Comparison of ENCODE assay signal across 8 cellular contexts in genomic region chr18:47756364-47757016, GRCh38.
DNase-seq lines count a peak whose midpoint lies in the region; ATAC-seq, FAIRE-seq and TF ChIP-seq lines count a peak whose summit lies in the region.

No MANE protein-coding gene starts in this region.

- H3K4me3 ChIP-seq in kidney epithelial cell (ENCODE audit: low read depth, low read length), result no peak overlapping the region

- H3K36me3 ChIP-seq in kidney epithelial cell (ENCODE audit: control insufficient read depth, insufficient read depth, low read length), result no peaks in the 10 kb centered on the region

- no peak for ATAC-seq in HG03045 (IDR thresholded peaks at IDR 0.05; ENCODE audit: unreplicated experiment)

- peak; percentile 78 for FAIRE-seq in GM12891 (lab: Jason Lieb, UNC)

- POLR2A ChIA-PET in MCF 10A (lab: Yijun Ruan, JAX), result no interaction called here

- H3K9me3 Mint-ChIP-seq in T-helper 2 cell treated with Interferon-gamma antibody and Interleukin-4, amounts not matched to agents 5 μg/mL and 100 μg/mL, for 36 hours, result no peaks in the 10 kb centered on the region
- H3K9me3 Mint-ChIP-seq in MCF 10A (ENCODE audit: unreplicated experiment), result peaks cover 12% of the 10 kb centered on the region

- H3K27me3 ChIP-seq in kidney epithelial cell (ENCODE audit: control insufficient read depth, insufficient read depth, low read length), result peaks cover 6% of the 10 kb centered on the region

- BruUV-seq in MCF 10A (replicated peaks; lab: Mats Ljungman, UMichigan), result no TSS peak

- no peak for TF ChIP-seq POLR2A in GM12891 (IDR thresholded peaks at IDR 0.05; ENCODE audit: low read depth, low read length)

- H3K27me3 Mint-ChIP-seq in T-helper 2 cell treated with Interferon-gamma antibody and Interleukin-4, amounts not matched to agents 5 μg/mL and 100 μg/mL, for 36 hours (ENCODE audit: low read depth), result peaks cover 13% of the 10 kb centered on the region
- no peaks in the 10 kb centered on the region for H3K27me3 Mint-ChIP-seq in MCF 10A (ENCODE audit: insufficient read depth, unreplicated experiment)

- CTCF ChIA-PET in MCF 10A (lab: Yijun Ruan, JAX), result interaction anchor here (0.6 to 3.1 kb wide), 18 partner anchors 9 to 843 kb away, joined by 3 to 12 read pairs (median 4); no protein-coding TSS in a partner anchor

- intact Hi-C loops in MCF 10A (cut with micrococcal nuclease), result loop anchor here (5.0 kb wide), 1 partner anchor 266 kb away; no protein-coding TSS in a partner anchor

- no peaks in the 10 kb centered on the region for H3K36me3 Mint-ChIP-seq in T-helper 2 cell treated with Interferon-gamma antibody and Interleukin-4, amounts not matched to agents 5 μg/mL and 100 μg/mL, for 36 hours (ENCODE audit: low read depth)
- no peaks in the 10 kb centered on the region for H3K36me3 Mint-ChIP-seq in MCF 10A (ENCODE audit: insufficient read depth, unreplicated experiment)

- H3K27ac Mint-ChIP-seq in T-helper 2 cell treated with Interferon-gamma antibody and Interleukin-4, amounts not matched to agents 5 μg/mL and 100 μg/mL, for 36 hours, result no peak overlapping the region
- H3K27ac Mint-ChIP-seq in MCF 10A (ENCODE audit: low read depth, unreplicated experiment), result no peak overlapping the region

- TF ChIP-seq CTCF in MCF 10A (IDR thresholded peaks at IDR 0.05; ENCODE audit: unreplicated experiment) (peak; percentile 89), kidney epithelial cell (IDR thresholded peaks at IDR 0.05; ENCODE audit: insufficient read depth, low read length, poor library complexity, severe bottlenecking) (peak; percentile 96)

- H3K4me3 Mint-ChIP-seq in T-helper 2 cell treated with Interferon-gamma antibody and Interleukin-4, amounts not matched to agents 5 μg/mL and 100 μg/mL, for 36 hours, result no peak overlapping the region
- H3K4me3 Mint-ChIP-seq in MCF 10A (ENCODE audit: unreplicated experiment), result no peak overlapping the region

- H3K4me1 Mint-ChIP-seq in T-helper 2 cell treated with Interferon-gamma antibody and Interleukin-4, amounts not matched to agents 5 μg/mL and 100 μg/mL, for 36 hours (ENCODE audit: low read depth), result peaks cover 4% of the 10 kb centered on the region
- no peaks in the 10 kb centered on the region for H3K4me1 Mint-ChIP-seq in MCF 10A (ENCODE audit: insufficient read depth, unreplicated experiment)

- peak; percentile 18 for DNase-seq in A172 (ENCODE audit: low spot score)
- peak; percentile 47 for DNase-seq in GM12891 (ENCODE audit: insufficient read length, low spot score)
- DNase-seq in NCI-H1092 (lab: John Stamatoyannopoulos, UW), result peak; percentile 36
- DNase-seq in T-helper 2 cell treated with Interferon-gamma antibody and Interleukin-4, amounts not matched to agents 5 μg/mL and 100 μg/mL, for 36 hours (ENCODE audit: low spot score), result peak; percentile 44
- DNase-seq in MCF 10A (ENCODE audit: unreplicated experiment), result peak; percentile 56
- peak; percentile 10 for DNase-seq in kidney epithelial cell (ENCODE audit: low read depth)
- DNase-seq in stimulated activated CD4-positive, alpha-beta T cell treated with anti-CD3 and anti-CD28 coated beads, Interleukin-4, amount 100 ng/mL, for 48 hours (ENCODE audit: low read depth in 2 of 2), result peak; percentile 44 to 50

TF ChIP-seq in GM12891, 5 proteins besides CTCF, POLR2A, EP300 and RAD21:
- TF ChIP-seq PAX5 (IDR thresholded peaks at IDR 0.05; ENCODE audit: insufficient read depth, low read length, severe bottlenecking) (no peak), TAF1 (IDR thresholded peaks at IDR 0.05; ENCODE audit: low read depth, low read length) (no peak), POLR2AphosphoS5 (IDR thresholded peaks at IDR 0.05; ENCODE audit: low read depth, low read length) (no peak), POU2F2 (IDR thresholded peaks at IDR 0.05; ENCODE audit: low read depth, low read length) (no peak), SPI1 (IDR thresholded peaks at IDR 0.05; ENCODE audit: low read depth, low read length) (no peak)
